ENCODE assay signal across 16 cellular contexts in genomic region chr11:15651033-15651432, GRCh38.
A peak's percentile ranks its signal among the peaks of the same experiment; 100 is the strongest.
DNase-seq lines count a peak whose midpoint lies in the region; ATAC-seq, FAIRE-seq and TF ChIP-seq lines count a peak whose summit lies in the region.
"Had no signal": no experiment of that assay in that cellular context is flagged by ENCODE, and none has a peak within 500 bp of the region (broad histone marks: within the 10 kb centered on the region; RNA-seq: fewer than 3 reads in every experiment).

No MANE protein-coding gene starts in this region.

- no peaks in the 10 kb centered on the region for H4K20me1 ChIP-seq in GM23338 (replicated peaks; ENCODE audit: insufficient read depth)

- peak; percentile 6; the same call in 2 of the 3 replicates for ATAC-seq in GM23338

- peaks cover 4% of the 10 kb centered on the region; the same call in 1 of the 2 replicates for H3F3A ChIP-seq in GM23338 (replicated peaks; ENCODE audit: low read depth)

- H3K27me3 Mint-ChIP-seq in GM23338 (ENCODE audit: insufficient read depth, low read depth, poor library complexity) (peaks cover 9% of the 10 kb centered on the region), brain (peaks cover 15% of the 10 kb centered on the region)

- H3K4me3 ChIP-seq in GM23338 (peak overlapping the region; percentile 58; the same call in 1 of the 2 replicates), kidney (ENCODE audit: low read length in 2 of 2) (no peak overlapping the region), stomach (no peak overlapping the region), MG63 (no peak overlapping the region)

- FAIRE-seq in kidney (lab: Jason Lieb, UNC) = no peak

- no peaks in the 10 kb centered on the region for H3K36me3 ChIP-seq in GM23338 (ENCODE audit: insufficient read depth)
- H3K36me3 ChIP-seq in kidney (ENCODE audit: control insufficient read depth in 1 of 2, insufficient read depth in 2 of 2, low read length in 2 of 2) = no peaks in the 10 kb centered on the region
- H3K36me3 ChIP-seq in stomach = no peaks in the 10 kb centered on the region
- H3K36me3 ChIP-seq in MG63 = no peaks in the 10 kb centered on the region
- H3K36me3 ChIP-seq: esophagus squamous epithelium, neutrophil, sigmoid colon had no signal

- H3K36me3 Mint-ChIP-seq in GM23338 (ENCODE audit: low read depth) = no peaks in the 10 kb centered on the region
- H3K36me3 Mint-ChIP-seq in brain = no peaks in the 10 kb centered on the region
- H3K36me3 Mint-ChIP-seq: CD14-positive monocyte; stimulated activated naive B cell treated with anti-CD40 and anti-IgM and Interleukin-4, amounts not matched to agents 10 μg/mL and 1 μg/mL and 100 μg/mL, for 72 hours had no signal

- no peak overlapping the region for H3K9ac ChIP-seq in kidney (ENCODE audit: low read length in 2 of 2)
- H3K9ac ChIP-seq: SK-N-SH had no signal

- peak overlapping the region; percentile 95; the same call in 1 of the 2 replicates for H2AFZ ChIP-seq in GM23338

- intact Hi-C loops in kidney (cut with DNase I) = no loop called here
- intact Hi-C loops in stomach (cut with DNase I; ENCODE audit: low total_unique reads) = no loop called here

- TF ChIP-seq POLR2A in stomach (IDR thresholded peaks at IDR 0.05) = no peak

- H3K4me3 Mint-ChIP-seq in GM23338 (no peak overlapping the region), brain (peak overlapping the region in 4 of 5 experiments; percentile 48 to 69 (median 57))
- H3K4me3 Mint-ChIP-seq: activated CD8-positive, alpha-beta T cell treated with anti-CD3 and anti-CD28 coated beads, Interleukin-2, amount 10 ng/mL, durations not matched to agents 7 days and 5 days; stimulated activated naive B cell treated with anti-CD40 and anti-IgM and Interleukin-4, amounts not matched to agents 10 μg/mL and 1 μg/mL and 100 μg/mL, for 72 hours had no signal

- H3K79me2 ChIP-seq in GM23338 (replicated peaks; ENCODE audit: insufficient read depth) = no peaks in the 10 kb centered on the region

- peak; percentile 13 for DNase-seq in GM23338 (ENCODE audit: low spot score)
- DNase-seq in kidney = peak; percentile 76
- no peak for DNase-seq in stomach
- DNase-seq in globus pallidus (ENCODE audit: low spot score) = no peak
- no peak for DNase-seq in MG63
- no peak for DNase-seq in NCI-H2107 treated with DMSO at 0.1 percent for 48 hours (lab: John Stamatoyannopoulos, UW; ENCODE audit: unreplicated experiment)
- DNase-seq: activated CD8-positive, alpha-beta T cell treated with anti-CD3 and anti-CD28 coated beads, Interleukin-2, amount 10 ng/mL, durations not matched to agents 7 days and 5 days; esophagus squamous epithelium; KBM-7; NCI-H1092; sigmoid colon; stimulated activated naive B cell treated with anti-CD40 and anti-IgM and Interleukin-4, amounts not matched to agents 10 μg/mL and 1 μg/mL and 100 μg/mL, for 72 hours had no signal

- peak overlapping the region; percentile 82 for H3K4me2 ChIP-seq in GM23338

- H3K27ac ChIP-seq in GM23338 (ENCODE audit: low read depth) (no peak overlapping the region), kidney (ENCODE audit: low read depth in 2 of 2, low read length in 2 of 2) (peak overlapping the region in 1 of 2 donors; percentile 69), stomach (peak overlapping the region in 4 of 5 donors; percentile 34 to 82 (median 80))
- H3K27ac ChIP-seq: neutrophil had no signal

- H3K9me3 Mint-ChIP-seq in GM23338 (no peaks in the 10 kb centered on the region; the same call in 2 of the 3 replicates), brain (no peaks in the 10 kb centered on the region)
- H3K9me3 Mint-ChIP-seq: stimulated activated naive B cell treated with anti-CD40 and anti-IgM and Interleukin-4, amounts not matched to agents 10 μg/mL and 1 μg/mL and 100 μg/mL, for 72 hours had no signal

- H3K4me1 Mint-ChIP-seq in GM23338 = peaks cover 21% of the 10 kb centered on the region
- H3K4me1 Mint-ChIP-seq in brain = peaks cover 29% of the 10 kb centered on the region
- H3K4me1 Mint-ChIP-seq: stimulated activated naive B cell treated with anti-CD40 and anti-IgM and Interleukin-4, amounts not matched to agents 10 μg/mL and 1 μg/mL and 100 μg/mL, for 72 hours had no signal

- H3K9me3 ChIP-seq in kidney (ENCODE audit: control insufficient read depth in 1 of 2, low read length in 2 of 2) (no peaks in the 10 kb centered on the region), stomach (no peaks in the 10 kb centered on the region), MG63 (no peaks in the 10 kb centered on the region)
- H3K9me3 ChIP-seq: esophagus squamous epithelium, neutrophil, sigmoid colon, SK-N-SH had no signal

- H3K27me3 ChIP-seq in GM23338 (ENCODE audit: insufficient read depth) = 0 out of 2 replicates have a peak, but pooled peaks cover 4% of the 10 kb centered on the region
- peaks cover 0 to 6% (median 0%) of the 10 kb centered on the region in 3 donors for H3K27me3 ChIP-seq in stomach
- no peaks in the 10 kb centered on the region for H3K27me3 ChIP-seq in MG63
- H3K27me3 ChIP-seq: esophagus squamous epithelium had no signal

- WGBS in stomach, 5 donors = 73 to 87% (median 83%) methylated on average over 22 of the region's 22 CpGs

- H3K4me1 ChIP-seq in GM23338 (ENCODE audit: insufficient read depth) (peaks cover 16% of the 10 kb centered on the region; the same call in 1 of the 2 replicates), kidney (ENCODE audit: control insufficient read depth in 1 of 2, insufficient read depth in 1 of 2, low read depth in 1 of 2, low read length in 2 of 2) (peaks cover 3 to 15% of the 10 kb centered on the region in 2 donors), stomach (peaks cover 0 to 19% (median 12%) of the 10 kb centered on the region in 4 donors)

- H3K27ac Mint-ChIP-seq in GM23338 (no peak overlapping the region), brain (peak overlapping the region in 4 of 5 experiments; percentile 5 to 44 (median 20))
- H3K27ac Mint-ChIP-seq: activated CD8-positive, alpha-beta T cell treated with anti-CD3 and anti-CD28 coated beads, Interleukin-2, amount 10 ng/mL, durations not matched to agents 7 days and 5 days; stimulated activated naive B cell treated with anti-CD40 and anti-IgM and Interleukin-4, amounts not matched to agents 10 μg/mL and 1 μg/mL and 100 μg/mL, for 72 hours had no signal

- no peaks in the 10 kb centered on the region for H3K9me2 ChIP-seq in GM23338 (ENCODE audit: insufficient read depth)
- H3K9me2 ChIP-seq: SK-N-SH had no signal

- no peak for TF ChIP-seq EP300 in stomach (IDR thresholded peaks at IDR 0.05)

- TF ChIP-seq CTCF in GM23338 (conservative IDR thresholded peaks at IDR 0.05; ENCODE audit: low read depth in 2 of 2) (no peak), brain (conservative IDR thresholded peaks at IDR 0.05) (no peak), kidney (IDR thresholded peaks at IDR 0.05; ENCODE audit: borderline replicate concordance, extremely low read depth, insufficient read depth) (no peak), stomach (IDR thresholded peaks at IDR 0.05) (no peak)

TF ChIP-seq in GM23338, 12 proteins besides CTCF, POLR2A, EP300 and RAD21:
- no peak for TF ChIP-seq ZNF114 (CRISPR knock-in tag; IDR thresholded peaks at IDR 0.05)

Comparison
In these comparisons a context has a peak if more than half of its experiments do, and no peak if none do; other contexts are left out.
1. DNase-seq: peak in GM23338 (single experiment) and kidney (single experiment); none in stomach (single experiment), globus pallidus (single experiment), MG63 (single experiment) and NCI-H2107 treated with DMSO at 0.1 percent for 48 hours (single experiment).